ENCODE assay signal across 27 cellular contexts in the genomic region with DNA sequence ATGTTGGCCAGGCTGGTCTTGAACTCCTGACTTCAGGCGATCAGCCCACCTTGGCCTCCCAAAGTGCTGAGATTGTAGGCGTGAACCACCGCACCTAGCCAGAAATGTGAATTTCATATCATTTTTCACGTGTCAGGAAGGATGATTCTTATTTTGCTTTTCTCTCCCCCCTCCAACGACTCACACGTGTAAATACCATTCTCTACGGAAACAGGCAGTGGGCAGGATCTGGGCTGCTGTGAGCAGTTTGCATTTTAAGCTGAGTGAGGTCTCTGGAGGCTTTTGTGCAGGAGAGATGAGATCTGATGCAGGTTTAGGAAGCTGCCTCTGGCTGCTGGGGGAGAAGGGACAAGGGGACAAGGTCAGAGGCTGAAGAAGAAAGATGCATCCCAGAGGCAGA. TPM values are rescaled to one million over a fixed set of nuclear protein-coding genes. Genes with fewer than 3 reads are reported as not detected.
DNase-seq lines count a peak whose midpoint lies in the region; TF ChIP-seq lines count a peak whose summit lies in the region.
"Had no signal": no experiment of that assay in that cellular context is flagged by ENCODE, and none has a peak within 500 bp of the region (broad histone marks: within the 10 kb centered on the region; RNA-seq: fewer than 3 reads in every experiment).

No MANE protein-coding gene starts in this region.

- CTCF ChIA-PET in A673 (lab: Charles Lee): no interaction called here
- CTCF ChIA-PET in HEK293 (lab: Yijun Ruan, JAX): interaction anchor here (0.6 to 1.2 kb wide), 3 partner anchors 19 to 66 kb away, joined by 3 to 6 read pairs (median 6); no protein-coding TSS in a partner anchor

- peak overlapping the region; percentile 59 for H3K27ac ChIP-seq in A673 (ENCODE audit: low read depth, low read length, poor library complexity, severe bottlenecking)
- H3K27ac ChIP-seq in HEK293 (ENCODE audit: extremely low read depth, low read depth, low read length): no peak overlapping the region
- H3K27ac ChIP-seq in angular gyrus (ENCODE audit: low read depth, low read length): peak overlapping the region; percentile 40
- H3K27ac ChIP-seq in adrenal gland: no peak overlapping the region
- H3K27ac ChIP-seq: C4-2B, PC-9, SJSA1 had no signal

- POLR2A ChIA-PET in A673 (lab: Charles Lee; ENCODE audit: low non-redundant PET) (no interaction called here), HEK293 (lab: Yijun Ruan, JAX) (no interaction called here)

- 52 to 59% (median 54%) methylated on average over 7 of the region's 7 CpGs for WGBS in adrenal gland, 4 donors

- no peak for DNase-seq in A673 (ENCODE audit: low spot score)
- peak; percentile 34 for DNase-seq in occipital lobe (lab: John Stamatoyannopoulos, UW)
- DNase-seq in central memory CD4-positive, alpha-beta T cell: no peak
- no peak for DNase-seq in activated CD4-positive, CD25-positive, alpha-beta regulatory T cell (lab: John Stamatoyannopoulos, UW)
- no peak for DNase-seq in adrenal gland
- DNase-seq: 8988T; Caco-2; CD8-positive, alpha-beta T cell; EL; GF-D8; KBM-7; MG63; NCI-H1105 treated with DMSO at 0.1 percent for 48 hours; NCI-H146; NCI-H1930; NCI-H2107; NCI-H524; NCI-H774; NK-92 treated with Interleukin-12 subunit alpha and Interleukin-12 subunit beta, amount 100 ng/mL, for 24 hours; PC-9; Right ventricle myocardium superior; RPMI8226 had no signal

- H3K4me3 ChIP-seq in A673 (ENCODE audit: low read depth, low read length, poor library complexity, severe bottlenecking): no peak overlapping the region
- no peak overlapping the region for H3K4me3 ChIP-seq in HEK293 (ENCODE audit: low read depth, low read length)
- no peak overlapping the region for H3K4me3 ChIP-seq in adrenal gland
- H3K4me3 ChIP-seq: MG63, PC-9, SJSA1 had no signal

- H3K4me1 ChIP-seq in A673 (ENCODE audit: insufficient read depth, low read length, poor library complexity, severe bottlenecking): no peaks in the 10 kb centered on the region
- no peaks in the 10 kb centered on the region for H3K4me1 ChIP-seq in HEK293 (ENCODE audit: control insufficient read depth, insufficient read depth, low read length)
- H3K4me1 ChIP-seq in adrenal gland (replicated peaks in 1 of 2): no peaks in the 10 kb centered on the region
- H3K4me1 ChIP-seq: Caco-2, SJSA1 had no signal

- TF ChIP-seq CTCF in A673 (conservative IDR thresholded peaks at IDR 0.05; ENCODE audit: low read depth, low read length) (no peak), HEK293 (tag by site-specific recombination; IDR thresholded peaks at IDR 0.05) (no peak), adrenal gland (IDR thresholded peaks at IDR 0.05) (no peak)

- H3K27me3 ChIP-seq in A673 (replicated peaks; ENCODE audit: insufficient read depth, low read depth, low read length, poor library complexity): peaks cover 6% of the 10 kb centered on the region
- H3K27me3 ChIP-seq in adrenal gland: peaks cover 44% of the 10 kb centered on the region

- intact Hi-C loops in A673 (cut with micrococcal nuclease; ENCODE audit: unreplicated experiment) (no loop called here), adrenal gland (cut with DNase I) (no loop called here)

- TSS peak; percentile 10 for BruUV-seq in A673 (replicated peaks; lab: Mats Ljungman, UMichigan)

- H3K9me3 ChIP-seq in A673 (ENCODE audit: low read depth, low read length, poor library complexity, severe bottlenecking): no peaks in the 10 kb centered on the region
- no peaks in the 10 kb centered on the region for H3K9me3 ChIP-seq in HEK293 (ENCODE audit: control insufficient read depth, insufficient read depth, low read depth, low read length)
- H3K9me3 ChIP-seq in adrenal gland (replicated peaks in 1 of 3): no peaks in the 10 kb centered on the region
- H3K9me3 ChIP-seq: Caco-2, MG63 had no signal

- H3K36me3 ChIP-seq in A673 (ENCODE audit: insufficient read depth, low read length, poor library complexity, severe bottlenecking): no peaks in the 10 kb centered on the region
- H3K36me3 ChIP-seq in HEK293 (ENCODE audit: control insufficient read depth in 2 of 2, insufficient read depth in 1 of 2, low read length in 2 of 2): no peaks in the 10 kb centered on the region
- no peaks in the 10 kb centered on the region for H3K36me3 ChIP-seq in adrenal gland (replicated peaks in 1 of 2)
- H3K36me3 ChIP-seq: MG63, SJSA1 had no signal

- no peak for TF ChIP-seq POLR2A in adrenal gland (IDR thresholded peaks at IDR 0.05)

TF ChIP-seq in HEK293, 187 proteins besides CTCF, POLR2A, EP300 and RAD21:
- TF ChIP-seq ZNF747 (tag by site-specific recombination; IDR thresholded peaks at IDR 0.05) (no peak), ZBTB48 (tag by site-specific recombination; IDR thresholded peaks at IDR 0.05) (no peak), PRDM1 (tag by site-specific recombination; IDR thresholded peaks at IDR 0.05) (no peak), OVOL3 (tag by site-specific recombination; IDR thresholded peaks at IDR 0.05) (no peak), ZNF202 (tag by site-specific recombination; IDR thresholded peaks at IDR 0.05; ENCODE audit: borderline replicate concordance) (no peak), ZNF274 (IDR thresholded peaks at IDR 0.05; ENCODE audit: low read length) (no peak), ZNF274 (tag by site-specific recombination; IDR thresholded peaks at IDR 0.05; ENCODE audit: borderline replicate concordance) (no peak), ZNF473 (tag by site-specific recombination; IDR thresholded peaks at IDR 0.05) (no peak)
- TF ChIP-seq, protein P1, sequence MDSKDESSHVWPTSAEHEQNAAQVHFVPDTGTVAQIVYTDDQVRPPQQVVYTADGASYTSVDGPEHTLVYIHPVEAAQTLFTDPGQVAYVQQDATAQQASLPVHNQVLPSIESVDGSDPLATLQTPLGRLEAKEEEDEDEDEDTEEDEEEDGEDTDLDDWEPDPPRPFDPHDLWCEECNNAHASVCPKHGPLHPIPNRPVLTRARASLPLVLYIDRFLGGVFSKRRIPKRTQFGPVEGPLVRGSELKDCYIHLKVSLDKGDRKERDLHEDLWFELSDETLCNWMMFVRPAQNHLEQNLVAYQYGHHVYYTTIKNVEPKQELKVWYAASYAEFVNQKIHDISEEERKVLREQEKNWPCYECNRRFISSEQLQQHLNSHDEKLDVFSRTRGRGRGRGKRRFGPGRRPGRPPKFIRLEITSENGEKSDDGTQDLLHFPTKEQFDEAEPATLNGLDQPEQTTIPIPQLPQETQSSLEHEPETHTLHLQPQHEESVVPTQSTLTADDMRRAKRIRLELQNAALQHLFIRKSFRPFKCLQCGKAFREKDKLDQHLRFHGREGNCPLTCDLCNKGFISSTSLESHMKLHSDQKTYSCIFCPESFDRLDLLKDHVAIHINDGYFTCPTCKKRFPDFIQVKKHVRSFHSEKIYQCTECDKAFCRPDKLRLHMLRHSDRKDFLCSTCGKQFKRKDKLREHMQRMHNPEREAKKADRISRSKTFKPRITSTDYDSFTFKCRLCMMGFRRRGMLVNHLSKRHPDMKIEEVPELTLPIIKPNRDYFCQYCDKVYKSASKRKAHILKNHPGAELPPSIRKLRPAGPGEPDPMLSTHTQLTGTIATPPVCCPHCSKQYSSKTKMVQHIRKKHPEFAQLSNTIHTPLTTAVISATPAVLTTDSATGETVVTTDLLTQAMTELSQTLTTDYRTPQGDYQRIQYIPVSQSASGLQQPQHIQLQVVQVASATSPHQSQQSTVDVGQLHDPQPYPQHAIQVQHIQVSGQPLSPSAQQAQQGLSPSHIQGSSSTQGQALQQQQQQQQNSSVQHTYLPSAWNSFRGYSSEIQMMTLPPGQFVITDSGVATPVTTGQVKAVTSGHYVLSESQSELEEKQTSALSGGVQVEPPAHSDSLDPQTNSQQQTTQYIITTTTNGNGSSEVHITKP (tag by site-specific recombination; IDR thresholded peaks at IDR 0.05): peak; percentile 55

RNA-seq across cellular contexts. Expression of a gene that starts 11.9 kb away (rescaled TPM):
- total RNA-seq in A673 (2021) (10.9 and 12.2 TPM in 2 replicates), occipital lobe (16.4 TPM), adrenal gland (1 to 10 TPM; 1.1 to 9.9 (median 3.2) TPM)
- polyA plus RNA-seq in adrenal gland: 10 to 100 TPM in 2 of 3 donors, 1 to 10 TPM in 1; 1.1 to 17.2 (median 14.7) TPM

RNA-seq across cellular contexts. Expression of a gene that starts 12.0 kb away (rescaled TPM):
- total RNA-seq in A673 (2021) (36.3 and 39.3 TPM in 2 replicates), occipital lobe (8.7 TPM), adrenal gland (10 to 100 TPM; 16.7 to 39.2 (median 25.1) TPM)
- polyA plus RNA-seq in adrenal gland: 10 to 100 TPM in 2 of 3 donors, 1 to 10 TPM in 1; 2.8 to 72.8 (median 53.7) TPM

RNA-seq across cellular contexts. Expression of a gene that starts 35.0 kb away (rescaled TPM):
- total RNA-seq in A673 (2021): 1.5 and 2.0 TPM in 2 replicates
- total RNA-seq in occipital lobe: 0.47 TPM
- 10 to 100 TPM in 3 of 8 donors, 1 to 10 TPM in 5; 1.2 to 18.0 (median 8.0) TPM for total RNA-seq in adrenal gland
- polyA plus RNA-seq in adrenal gland: 1 to 10 TPM; 1.4 to 5.7 (median 4.7) TPM
- total RNA-seq: CD8-positive, alpha-beta T cell; PC-9; SJSA1 had no signal

RNA-seq across cellular contexts. Expression of a gene that starts 40.9 kb away (rescaled TPM):
- total RNA-seq in A673 (2021): not detected in 2 replicates
- not detected for total RNA-seq in occipital lobe
- 10 to 100 TPM in 1 of 8 donors, 1 to 10 TPM in 2, under 1 TPM in 3, not detected in 2; 0.38 to 30.4 (median 1.4) TPM for total RNA-seq in adrenal gland
- 1 to 10 TPM in 2 of 3 donors, under 1 TPM in 1; 0.60 to 4.4 (median 1.0) TPM for polyA plus RNA-seq in adrenal gland
- total RNA-seq: CD8-positive, alpha-beta T cell; HT1080; PC-9; Right ventricle myocardium superior; SJSA1 had no signal

RNA-seq across cellular contexts. Expression of a gene that starts 52.5 kb away (rescaled TPM):
- total RNA-seq in A673 (2021) (33.3 and 34.7 TPM in 2 replicates), occipital lobe (16.2 TPM), adrenal gland (10 to 100 TPM; 14.0 to 34.4 (median 24.3) TPM)
- 10 to 100 TPM; 19.9 to 81.2 (median 45.3) TPM for polyA plus RNA-seq in adrenal gland

Comparison
In these comparisons a context has a peak if more than half of its experiments do, and no peak if none do; other contexts are left out.
1. H3K27ac ChIP-seq: peak in A673 (single experiment) and angular gyrus (single experiment); none in HEK293 (single experiment) and adrenal gland (0 of 5).